1 cellular context compared by ENCODE assay signal in the genomic region with DNA sequence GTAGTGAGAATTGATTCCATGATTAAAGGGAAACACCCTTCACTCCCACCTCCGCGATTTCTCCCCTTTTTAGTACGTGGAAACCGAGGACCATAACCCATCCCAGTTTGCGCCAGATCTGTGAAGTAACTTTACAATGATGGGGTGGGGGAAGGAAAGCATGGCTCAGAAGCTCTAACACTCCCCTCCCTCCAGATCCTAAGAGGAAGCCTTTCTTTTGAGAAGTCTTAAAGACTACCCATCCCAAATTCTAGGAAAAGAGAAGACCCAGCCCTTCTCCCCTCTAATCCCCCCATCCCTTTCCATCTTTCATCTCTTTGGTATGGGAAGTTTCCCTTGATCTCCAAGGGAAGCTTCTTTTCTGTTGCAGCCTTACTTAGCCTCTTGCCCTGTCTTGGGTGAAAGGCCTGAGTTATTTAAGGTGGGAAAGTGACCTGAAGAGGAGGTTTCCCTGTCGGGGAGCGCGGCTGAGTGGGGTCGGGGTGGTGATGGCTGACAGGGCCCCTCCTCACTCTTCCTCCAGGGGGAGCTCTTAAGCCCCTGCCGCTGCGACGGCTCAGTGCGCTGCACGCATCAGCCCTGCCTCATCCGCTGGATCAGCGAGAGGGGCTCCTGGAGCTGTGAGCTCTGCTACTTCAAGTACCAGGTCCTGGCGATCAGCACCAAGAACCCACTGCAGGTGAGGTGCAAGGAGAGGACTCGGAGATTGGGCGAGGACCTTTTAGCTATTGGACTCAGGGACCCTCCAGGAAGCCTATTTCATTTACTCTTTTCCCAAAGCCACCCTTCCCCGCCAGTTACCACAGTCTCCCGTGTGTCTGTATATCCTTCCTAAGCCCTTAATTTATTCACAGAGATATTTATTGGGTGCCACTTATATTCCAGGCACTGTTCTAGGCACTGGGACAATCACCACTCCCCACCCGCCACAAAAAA.
TF ChIP-seq lines count a peak whose summit lies in the region.

No MANE protein-coding gene starts in this region.

TF ChIP-seq in HepG2, 621 proteins besides CTCF, POLR2A, EP300 and RAD21 (continued from another document and continues in another):
- TF ChIP-seq, protein P1, sequence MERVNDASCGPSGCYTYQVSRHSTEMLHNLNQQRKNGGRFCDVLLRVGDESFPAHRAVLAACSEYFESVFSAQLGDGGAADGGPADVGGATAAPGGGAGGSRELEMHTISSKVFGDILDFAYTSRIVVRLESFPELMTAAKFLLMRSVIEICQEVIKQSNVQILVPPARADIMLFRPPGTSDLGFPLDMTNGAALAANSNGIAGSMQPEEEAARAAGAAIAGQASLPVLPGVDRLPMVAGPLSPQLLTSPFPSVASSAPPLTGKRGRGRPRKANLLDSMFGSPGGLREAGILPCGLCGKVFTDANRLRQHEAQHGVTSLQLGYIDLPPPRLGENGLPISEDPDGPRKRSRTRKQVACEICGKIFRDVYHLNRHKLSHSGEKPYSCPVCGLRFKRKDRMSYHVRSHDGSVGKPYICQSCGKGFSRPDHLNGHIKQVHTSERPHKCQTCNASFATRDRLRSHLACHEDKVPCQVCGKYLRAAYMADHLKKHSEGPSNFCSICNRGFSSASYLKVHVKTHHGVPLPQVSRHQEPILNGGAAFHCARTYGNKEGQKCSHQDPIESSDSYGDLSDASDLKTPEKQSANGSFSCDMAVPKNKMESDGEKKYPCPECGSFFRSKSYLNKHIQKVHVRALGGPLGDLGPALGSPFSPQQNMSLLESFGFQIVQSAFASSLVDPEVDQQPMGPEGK (CRISPR knock-in tag; IDR thresholded peaks at IDR 0.05), result 0 out of 2 replicates have a peak, but pooled peaks have one; percentile 13
- TF ChIP-seq ZFP90 (CRISPR knock-in tag; IDR thresholded peaks at IDR 0.05; ENCODE audit: borderline replicate concordance) (no peak), MED8 (CRISPR knock-in tag; IDR thresholded peaks at IDR 0.05; ENCODE audit: insufficient replicate concordance) (no peak), SIX4 (CRISPR knock-in tag; IDR thresholded peaks at IDR 0.05) (no peak), THYN1 (CRISPR knock-in tag; IDR thresholded peaks at IDR 0.05; ENCODE audit: borderline replicate concordance, low read depth) (no peak), ZBTB37 (CRISPR knock-in tag; IDR thresholded peaks at IDR 0.05) (no peak), ZNF430 (CRISPR knock-in tag; IDR thresholded peaks at IDR 0.05) (0 out of 2 replicates have a peak, but pooled peaks have one; percentile 20), EHMT2 (IDR thresholded peaks at IDR 0.05; ENCODE audit: borderline replicate concordance, low read depth, low read length) (no peak), ZC3H13 (CRISPR knock-in tag; IDR thresholded peaks at IDR 0.05) (no peak), ETV6 (CRISPR knock-in tag; conservative IDR thresholded peaks at IDR 0.05) (no peak), ZKSCAN1 (IDR thresholded peaks at IDR 0.05; ENCODE audit: low read length) (no peak), SMC3 (IDR thresholded peaks at IDR 0.05; ENCODE audit: low read length) (no peak), BRD4 (CRISPR knock-in tag; IDR thresholded peaks at IDR 0.05) (no peak), KLF11 (CRISPR knock-in tag; IDR thresholded peaks at IDR 0.05) (0 out of 2 replicates have a peak, but pooled peaks have one; percentile 50), NAIF1 (CRISPR knock-in tag; IDR thresholded peaks at IDR 0.05; ENCODE audit: borderline replicate concordance) (no peak), IKZF4 (CRISPR knock-in tag; IDR thresholded peaks at IDR 0.05; ENCODE audit: borderline replicate concordance, low read depth, not compliant biosample characterization) (no peak), KDM1A (CRISPR knock-in tag; IDR thresholded peaks at IDR 0.05) (no peak), HMGXB4 (CRISPR knock-in tag; IDR thresholded peaks at IDR 0.05; ENCODE audit: borderline replicate concordance in 1 of 2, low read depth in 1 of 2) (peak; percentile 84 to 92), HDAC2 (CRISPR knock-in tag; IDR thresholded peaks at IDR 0.05) (peak; percentile 53; the same call in 1 of the 2 replicates), ZBTB42 (CRISPR knock-in tag; IDR thresholded peaks at IDR 0.05) (no peak), ZNF639 (CRISPR knock-in tag; conservative IDR thresholded peaks at IDR 0.05) (no peak), ZFP41 (CRISPR knock-in tag; IDR thresholded peaks at IDR 0.05; ENCODE audit: borderline replicate concordance) (no peak), RBAK (CRISPR knock-in tag; IDR thresholded peaks at IDR 0.05) (no peak), ONECUT2 (CRISPR knock-in tag; IDR thresholded peaks at IDR 0.05) (no peak), ZNF709 (CRISPR knock-in tag; IDR thresholded peaks at IDR 0.05) (no peak), ZNF589 (CRISPR knock-in tag; conservative IDR thresholded peaks at IDR 0.05) (no peak), TMF1 (CRISPR knock-in tag; IDR thresholded peaks at IDR 0.05; ENCODE audit: low read depth) (no peak), ADNP (CRISPR knock-in tag; IDR thresholded peaks at IDR 0.05) (no peak), ZNF574 (CRISPR knock-in tag; IDR thresholded peaks at IDR 0.05) (peak; percentile 76), ZMAT3 (CRISPR knock-in tag; conservative IDR thresholded peaks at IDR 0.05) (no peak)
- TF ChIP-seq, protein P2, sequence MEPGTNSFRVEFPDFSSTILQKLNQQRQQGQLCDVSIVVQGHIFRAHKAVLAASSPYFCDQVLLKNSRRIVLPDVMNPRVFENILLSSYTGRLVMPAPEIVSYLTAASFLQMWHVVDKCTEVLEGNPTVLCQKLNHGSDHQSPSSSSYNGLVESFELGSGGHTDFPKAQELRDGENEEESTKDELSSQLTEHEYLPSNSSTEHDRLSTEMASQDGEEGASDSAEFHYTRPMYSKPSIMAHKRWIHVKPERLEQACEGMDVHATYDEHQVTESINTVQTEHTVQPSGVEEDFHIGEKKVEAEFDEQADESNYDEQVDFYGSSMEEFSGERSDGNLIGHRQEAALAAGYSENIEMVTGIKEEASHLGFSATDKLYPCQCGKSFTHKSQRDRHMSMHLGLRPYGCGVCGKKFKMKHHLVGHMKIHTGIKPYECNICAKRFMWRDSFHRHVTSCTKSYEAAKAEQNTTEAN (CRISPR knock-in tag; conservative IDR thresholded peaks at IDR 0.05), result no peak
- TF ChIP-seq, protein P3, sequence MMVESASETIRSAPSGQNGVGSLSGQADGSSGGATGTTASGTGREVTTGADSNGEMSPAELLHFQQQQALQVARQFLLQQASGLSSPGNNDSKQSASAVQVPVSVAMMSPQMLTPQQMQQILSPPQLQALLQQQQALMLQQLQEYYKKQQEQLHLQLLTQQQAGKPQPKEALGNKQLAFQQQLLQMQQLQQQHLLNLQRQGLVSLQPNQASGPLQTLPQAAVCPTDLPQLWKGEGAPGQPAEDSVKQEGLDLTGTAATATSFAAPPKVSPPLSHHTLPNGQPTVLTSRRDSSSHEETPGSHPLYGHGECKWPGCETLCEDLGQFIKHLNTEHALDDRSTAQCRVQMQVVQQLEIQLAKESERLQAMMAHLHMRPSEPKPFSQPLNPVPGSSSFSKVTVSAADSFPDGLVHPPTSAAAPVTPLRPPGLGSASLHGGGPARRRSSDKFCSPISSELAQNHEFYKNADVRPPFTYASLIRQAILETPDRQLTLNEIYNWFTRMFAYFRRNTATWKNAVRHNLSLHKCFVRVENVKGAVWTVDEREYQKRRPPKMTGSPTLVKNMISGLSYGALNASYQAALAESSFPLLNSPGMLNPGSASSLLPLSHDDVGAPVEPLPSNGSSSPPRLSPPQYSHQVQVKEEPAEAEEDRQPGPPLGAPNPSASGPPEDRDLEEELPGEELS (CRISPR knock-in tag; IDR thresholded peaks at IDR 0.05), result no peak
- TF ChIP-seq, protein P4, sequence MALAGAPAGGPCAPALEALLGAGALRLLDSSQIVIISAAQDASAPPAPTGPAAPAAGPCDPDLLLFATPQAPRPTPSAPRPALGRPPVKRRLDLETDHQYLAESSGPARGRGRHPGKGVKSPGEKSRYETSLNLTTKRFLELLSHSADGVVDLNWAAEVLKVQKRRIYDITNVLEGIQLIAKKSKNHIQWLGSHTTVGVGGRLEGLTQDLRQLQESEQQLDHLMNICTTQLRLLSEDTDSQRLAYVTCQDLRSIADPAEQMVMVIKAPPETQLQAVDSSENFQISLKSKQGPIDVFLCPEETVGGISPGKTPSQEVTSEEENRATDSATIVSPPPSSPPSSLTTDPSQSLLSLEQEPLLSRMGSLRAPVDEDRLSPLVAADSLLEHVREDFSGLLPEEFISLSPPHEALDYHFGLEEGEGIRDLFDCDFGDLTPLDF (CRISPR knock-in tag; IDR thresholded peaks at IDR 0.05), result no peak
- TF ChIP-seq, protein P5, sequence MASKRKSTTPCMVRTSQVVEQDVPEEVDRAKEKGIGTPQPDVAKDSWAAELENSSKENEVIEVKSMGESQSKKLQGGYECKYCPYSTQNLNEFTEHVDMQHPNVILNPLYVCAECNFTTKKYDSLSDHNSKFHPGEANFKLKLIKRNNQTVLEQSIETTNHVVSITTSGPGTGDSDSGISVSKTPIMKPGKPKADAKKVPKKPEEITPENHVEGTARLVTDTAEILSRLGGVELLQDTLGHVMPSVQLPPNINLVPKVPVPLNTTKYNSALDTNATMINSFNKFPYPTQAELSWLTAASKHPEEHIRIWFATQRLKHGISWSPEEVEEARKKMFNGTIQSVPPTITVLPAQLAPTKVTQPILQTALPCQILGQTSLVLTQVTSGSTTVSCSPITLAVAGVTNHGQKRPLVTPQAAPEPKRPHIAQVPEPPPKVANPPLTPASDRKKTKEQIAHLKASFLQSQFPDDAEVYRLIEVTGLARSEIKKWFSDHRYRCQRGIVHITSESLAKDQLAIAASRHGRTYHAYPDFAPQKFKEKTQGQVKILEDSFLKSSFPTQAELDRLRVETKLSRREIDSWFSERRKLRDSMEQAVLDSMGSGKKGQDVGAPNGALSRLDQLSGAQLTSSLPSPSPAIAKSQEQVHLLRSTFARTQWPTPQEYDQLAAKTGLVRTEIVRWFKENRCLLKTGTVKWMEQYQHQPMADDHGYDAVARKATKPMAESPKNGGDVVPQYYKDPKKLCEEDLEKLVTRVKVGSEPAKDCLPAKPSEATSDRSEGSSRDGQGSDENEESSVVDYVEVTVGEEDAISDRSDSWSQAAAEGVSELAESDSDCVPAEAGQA (IDR thresholded peaks at IDR 0.05; ENCODE audit: low read depth), result no peak; the same call in 1 of the 2 replicates
- TF ChIP-seq, protein P5 (CRISPR knock-in tag; IDR thresholded peaks at IDR 0.05; ENCODE audit: borderline replicate concordance), result no peak
